Comparison of ENCODE assay signal across 8 cellular contexts in genomic region chr20:32482251-32483220, GRCh38.
DNase-seq lines count a peak whose midpoint lies in the region; ATAC-seq, FAIRE-seq and TF ChIP-seq lines count a peak whose summit lies in the region.

No MANE protein-coding gene starts in this region.

- H3K36me3 ChIP-seq in GM23338 (ENCODE audit: insufficient read depth): no peaks in the 10 kb centered on the region; the same call in 1 of the 2 replicates
- H3K36me3 ChIP-seq in SU-DHL-6 (ENCODE audit: low read length): no peaks in the 10 kb centered on the region
- H3K36me3 ChIP-seq in HepG2 (replicated peaks in 1 of 2; ENCODE audit: control insufficient read depth in 1 of 2, insufficient read depth in 2 of 2, low read length in 2 of 2): peaks cover 0 to 9% of the 10 kb centered on the region in 2 experiments; a peak in 1 of 5 replicates

- CTCF ChIA-PET in HepG2 (lab: Yijun Ruan, JAX; ENCODE audit: low intra/inter-chr PET ratio, low total read pairs): no interaction called here

- POLR2A ChIA-PET in HepG2 (lab: Yijun Ruan, JAX): interaction anchor here (1.4 to 4.8 kb wide), 2 partner anchors 9 to 16 kb away, joined by 5 to 81 read pairs; no protein-coding TSS in a partner anchor

- peaks cover 3% of the 10 kb centered on the region; the same call in 1 of the 3 replicates for H3K36me3 Mint-ChIP-seq in GM23338 (ENCODE audit: low read depth)

- peak in 1 of 2 experiments; percentile 13; a peak in 1 of 4 replicates for TF ChIP-seq POLR2A in HepG2 (IDR thresholded peaks at IDR 0.05; ENCODE audit: insufficient read depth in 1 of 2, low read depth in 2 of 2, low read length in 2 of 2)

- 3% methylated on average over 42 of the region's 88 CpGs for WGBS in HepG2 (ENCODE audit: low lambda C conversion rate)

- DNase-seq in 8988T (peak; percentile 48), GM23338 (ENCODE audit: low spot score) (peak; percentile 86), choroid plexus epithelial cell (ENCODE audit: low read depth) (peak; percentile 31), HepG2 (ENCODE audit: low spot score) (no peak), NCI-H1048 (lab: John Stamatoyannopoulos, UW) (no peak)
- peak in 1 of 2 donors; percentile 33 for DNase-seq in stimulated activated naive CD8-positive, alpha-beta T cell treated with anti-CD3 and anti-CD28 coated beads, Interleukin-15, amount 100 ng/mL, for 72 hours

- TSS peak; percentile 34 for BruUV-seq in HepG2 (replicated peaks; lab: Mats Ljungman, UMichigan)

- peaks cover 14% of the 10 kb centered on the region for H3K27me3 Mint-ChIP-seq in GM23338 (ENCODE audit: insufficient read depth, low read depth, poor library complexity)
- H3K27me3 Mint-ChIP-seq in stimulated activated naive CD8-positive, alpha-beta T cell treated with anti-CD3 and anti-CD28 coated beads, Interleukin-15, amount 100 ng/mL, for 72 hours: no peaks in the 10 kb centered on the region

- H3K9ac ChIP-seq in SU-DHL-6 (ENCODE audit: low read length) (no peak overlapping the region), HepG2 (ENCODE audit: insufficient read depth, low read depth, low read length) (peak overlapping the region; percentile 79)

- no peaks in the 10 kb centered on the region; the same call in 2 of the 3 replicates for H3K9me3 Mint-ChIP-seq in GM23338
- H3K9me3 Mint-ChIP-seq in stimulated activated naive CD8-positive, alpha-beta T cell treated with anti-CD3 and anti-CD28 coated beads, Interleukin-15, amount 100 ng/mL, for 72 hours: no peaks in the 10 kb centered on the region

- H3K9me3 ChIP-seq in SU-DHL-6 (ENCODE audit: insufficient read depth, low read length) (no peaks in the 10 kb centered on the region), HepG2 (ENCODE audit: low read length) (no peaks in the 10 kb centered on the region)

- H4K20me1 ChIP-seq in GM23338 (replicated peaks; ENCODE audit: insufficient read depth) (peaks cover 38% of the 10 kb centered on the region), SU-DHL-6 (ENCODE audit: low read depth, low read length) (no peaks in the 10 kb centered on the region), HepG2 (ENCODE audit: insufficient read depth, low read length) (peaks cover 42% of the 10 kb centered on the region)

- H3K4me1 ChIP-seq in GM23338 (ENCODE audit: insufficient read depth) (peaks cover 41% of the 10 kb centered on the region), HepG2 (ENCODE audit: insufficient read depth, low read length) (peaks cover 68% of the 10 kb centered on the region)

- in situ Hi-C loops in HepG2 (cut with HindIII; ENCODE audit: extremely low pct_ligation_motif_present, low pct_unique_long_range_greater_than_20kb): no loop called here

- peaks cover 26% of the 10 kb centered on the region for H3F3A ChIP-seq in GM23338 (replicated peaks; ENCODE audit: low read depth)
- H3F3A ChIP-seq in SU-DHL-6 (ENCODE audit: insufficient read depth): no peaks in the 10 kb centered on the region

- TF ChIP-seq EP300 in HepG2 (IDR thresholded peaks at IDR 0.05; ENCODE audit: low read depth in 2 of 2, low read length in 2 of 2) (peak in 1 of 2 experiments; percentile 18; a peak in 1 of 4 replicates), HepG2 (CRISPR knock-in tag; IDR thresholded peaks at IDR 0.05; ENCODE audit: borderline replicate concordance) (no peak)

- TF ChIP-seq CTCF in GM23338 (conservative IDR thresholded peaks at IDR 0.05; ENCODE audit: low read depth in 2 of 2): no peak
- no peak for TF ChIP-seq CTCF in SU-DHL-6 (IDR thresholded peaks at IDR 0.05; ENCODE audit: insufficient read depth, low read length, poor library complexity, severe bottlenecking)
- no peak for TF ChIP-seq CTCF in choroid plexus epithelial cell (conservative IDR thresholded peaks at IDR 0.05; ENCODE audit: low read depth, low read length)
- peak; percentile 20; the same call in 1 of the 2 replicates for TF ChIP-seq CTCF in HepG2 (CRISPR knock-in tag; IDR thresholded peaks at IDR 0.05)

- ATAC-seq in GM23338: peak; percentile 11
- ATAC-seq in HepG2: peak; percentile 39
- peak; percentile 33 for ATAC-seq in stimulated activated naive CD8-positive, alpha-beta T cell treated with anti-CD3 and anti-CD28 coated beads, Interleukin-15, amount 100 ng/mL, for 72 hours
- no peak for ATAC-seq in HG03159 (IDR thresholded peaks at IDR 0.05; ENCODE audit: unreplicated experiment)

- H3K4me3 ChIP-seq in GM23338 (peak overlapping the region; percentile 97), SU-DHL-6 (ENCODE audit: insufficient read depth, low read length, poor library complexity, severe bottlenecking) (no peak overlapping the region), choroid plexus epithelial cell (ENCODE audit: low read depth, low read length) (peak overlapping the region; percentile 76), HepG2 (replicated peaks in 1 of 3; ENCODE audit: insufficient read depth in 1 of 3, low read depth in 2 of 3, low read length in 3 of 3) (peak overlapping the region; percentile 90 to 91 (median 90))

- intact Hi-C loops in HepG2 (cut with micrococcal nuclease; ENCODE audit: unreplicated experiment): loop anchor here (1.0 to 5.0 kb wide), 3 partner anchors 9 to 125 kb away; partner anchors contain the start of gene ASXL1

- H3K9me2 ChIP-seq in GM23338 (ENCODE audit: insufficient read depth) (no peaks in the 10 kb centered on the region), SU-DHL-6 (replicated peaks; ENCODE audit: insufficient read depth, low read length) (no peaks in the 10 kb centered on the region)

- peak overlapping the region; percentile 83 for H2AFZ ChIP-seq in GM23338
- H2AFZ ChIP-seq in SU-DHL-6 (ENCODE audit: low read depth, low read length, severe bottlenecking): no peak overlapping the region
- H2AFZ ChIP-seq in HepG2 (ENCODE audit: low read length): no peak overlapping the region

- H3K27ac ChIP-seq in GM23338 (ENCODE audit: low read depth): peak overlapping the region; percentile 89
- H3K27ac ChIP-seq in SU-DHL-6 (ENCODE audit: low read depth, low read length): no peak overlapping the region
- H3K27ac ChIP-seq in HepG2 (ENCODE audit: extremely low read length, insufficient read depth, low read length): peak overlapping the region; percentile 58

- no peaks in the 10 kb centered on the region for H3K27me3 ChIP-seq in GM23338 (ENCODE audit: insufficient read depth)
- H3K27me3 ChIP-seq in SU-DHL-6 (ENCODE audit: low read length): no peaks in the 10 kb centered on the region
- no peaks in the 10 kb centered on the region for H3K27me3 ChIP-seq in HepG2 (ENCODE audit: control insufficient read depth in 1 of 2, insufficient read depth in 2 of 2, low read length in 2 of 2)

- no peak for FAIRE-seq in HepG2 (lab: Jason Lieb, UNC)

- H3K4me2 ChIP-seq in GM23338 (peak overlapping the region; percentile 78), SU-DHL-6 (ENCODE audit: low read depth, low read length, poor library complexity, severe bottlenecking) (peak overlapping the region; percentile 42), HepG2 (ENCODE audit: low read depth, low read length) (peak overlapping the region; percentile 85)

- peaks cover 50% of the 10 kb centered on the region for H3K4me1 Mint-ChIP-seq in GM23338
- H3K4me1 Mint-ChIP-seq in stimulated activated naive CD8-positive, alpha-beta T cell treated with anti-CD3 and anti-CD28 coated beads, Interleukin-15, amount 100 ng/mL, for 72 hours: peaks cover 77% of the 10 kb centered on the region

- H3K79me2 ChIP-seq in GM23338 (replicated peaks; ENCODE audit: insufficient read depth) (peaks cover 48% of the 10 kb centered on the region), SU-DHL-6 (ENCODE audit: insufficient read depth, low read length) (no peaks in the 10 kb centered on the region), HepG2 (ENCODE audit: insufficient read depth, low read length) (peaks cover 54% of the 10 kb centered on the region)

- peak overlapping the region; percentile 77; the same call in 1 of the 2 replicates for H3K27ac Mint-ChIP-seq in GM23338
- H3K27ac Mint-ChIP-seq in stimulated activated naive CD8-positive, alpha-beta T cell treated with anti-CD3 and anti-CD28 coated beads, Interleukin-15, amount 100 ng/mL, for 72 hours: no peak overlapping the region

- peak overlapping the region; percentile 85 for H3K4me3 Mint-ChIP-seq in GM23338
- peak overlapping the region; percentile 82 to 83 for H3K4me3 Mint-ChIP-seq in stimulated activated naive CD8-positive, alpha-beta T cell treated with anti-CD3 and anti-CD28 coated beads, Interleukin-15, amount 100 ng/mL, for 72 hours

- TF ChIP-seq RAD21 in HepG2 (CRISPR knock-in tag; IDR thresholded peaks at IDR 0.05): 0 out of 2 replicates have a peak, but pooled peaks have one; percentile 38

TF ChIP-seq in GM23338, 12 proteins besides CTCF, POLR2A, EP300 and RAD21 (continues in another document):
- TF ChIP-seq EZH2 (IDR thresholded peaks at IDR 0.05; ENCODE audit: low read depth, unreplicated experiment) (no peak), NANOG (IDR thresholded peaks at IDR 0.05; ENCODE audit: borderline replicate concordance) (peak; percentile 42; the same call in 1 of the 2 replicates), ZNF114 (CRISPR knock-in tag; IDR thresholded peaks at IDR 0.05) (no peak), JUNB (IDR thresholded peaks at IDR 0.05; ENCODE audit: unreplicated experiment) (no peak)
- TF ChIP-seq, protein P1, sequence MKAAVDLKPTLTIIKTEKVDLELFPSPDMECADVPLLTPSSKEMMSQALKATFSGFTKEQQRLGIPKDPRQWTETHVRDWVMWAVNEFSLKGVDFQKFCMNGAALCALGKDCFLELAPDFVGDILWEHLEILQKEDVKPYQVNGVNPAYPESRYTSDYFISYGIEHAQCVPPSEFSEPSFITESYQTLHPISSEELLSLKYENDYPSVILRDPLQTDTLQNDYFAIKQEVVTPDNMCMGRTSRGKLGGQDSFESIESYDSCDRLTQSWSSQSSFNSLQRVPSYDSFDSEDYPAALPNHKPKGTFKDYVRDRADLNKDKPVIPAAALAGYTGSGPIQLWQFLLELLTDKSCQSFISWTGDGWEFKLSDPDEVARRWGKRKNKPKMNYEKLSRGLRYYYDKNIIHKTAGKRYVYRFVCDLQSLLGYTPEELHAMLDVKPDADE (IDR thresholded peaks at IDR 0.05): 0 out of 2 replicates have a peak, but pooled peaks have one; percentile 31

TF ChIP-seq in HepG2, 621 proteins besides CTCF, POLR2A, EP300 and RAD21 (continues in another document):
- TF ChIP-seq ZNF235 (CRISPR knock-in tag; IDR thresholded peaks at IDR 0.05; ENCODE audit: borderline replicate concordance) (peak; percentile 39; the same call in 1 of the 2 replicates), ZNF496 (CRISPR knock-in tag; IDR thresholded peaks at IDR 0.05; ENCODE audit: insufficient replicate concordance) (no peak), GLMP (CRISPR knock-in tag; IDR thresholded peaks at IDR 0.05; ENCODE audit: borderline replicate concordance) (no peak), IRF2 (CRISPR knock-in tag; IDR thresholded peaks at IDR 0.05) (peak; percentile 49; the same call in 1 of the 2 replicates), MED1 (CRISPR knock-in tag; IDR thresholded peaks at IDR 0.05) (peak; percentile 64)

Comparison
In these comparisons a context has a peak if more than half of its experiments do, and no peak if none do; other contexts are left out.
1. DNase-seq: peak in 8988T (single experiment), GM23338 (single experiment) and choroid plexus epithelial cell (single experiment); none in HepG2 (single experiment) and NCI-H1048 (single experiment).
2. Peak in every context shown above with its lines, with median percentiles within 50 percentile points of each other: H3K4me2 ChIP-seq.